ENCODE assay signal across 8 cellular contexts in the genomic region with DNA sequence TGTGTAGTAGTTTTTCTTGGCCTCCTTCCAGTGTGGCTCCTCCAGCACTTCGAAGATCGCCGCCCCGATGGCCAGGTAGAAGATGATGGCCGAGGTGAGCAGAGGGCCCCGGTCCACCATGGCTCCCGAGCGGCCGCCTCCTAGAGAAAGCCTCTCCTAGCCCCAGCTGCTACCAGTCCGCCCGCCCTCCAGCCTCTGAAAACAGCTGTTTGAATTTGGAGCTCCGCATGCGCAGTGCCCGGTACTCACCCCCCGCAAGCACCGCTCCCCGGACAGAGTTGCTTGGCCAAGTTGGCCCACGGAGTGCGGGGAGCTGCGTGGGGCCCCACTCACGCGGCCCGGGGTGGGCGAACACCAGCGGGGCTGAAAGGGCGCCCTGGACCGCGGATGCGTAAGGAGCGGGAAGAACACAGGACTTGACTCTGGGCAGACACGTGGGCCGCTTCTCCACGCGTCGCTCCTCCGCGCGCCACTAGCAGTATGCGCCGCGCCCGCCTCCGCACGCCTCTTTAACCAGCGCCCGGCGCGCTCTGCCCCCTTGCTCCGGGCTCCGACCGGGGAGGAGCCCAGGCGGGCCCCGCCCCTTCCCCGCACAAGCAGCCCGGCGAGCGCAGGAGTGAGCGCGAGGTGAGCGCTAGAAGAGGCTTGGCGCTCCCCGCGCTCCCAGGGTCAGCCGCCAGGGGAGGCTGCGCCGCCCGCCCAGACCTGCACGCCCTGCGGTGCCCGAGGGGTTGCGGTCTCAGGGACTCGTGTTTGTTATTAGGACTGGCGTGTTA. TPM values are rescaled to one million over a fixed set of nuclear protein-coding genes. Genes with fewer than 3 reads are reported as not detected.
A peak's percentile ranks its signal among the peaks of the same experiment; 100 is the strongest.
DNase-seq lines count a peak whose midpoint lies in the region; ATAC-seq and TF ChIP-seq lines count a peak whose summit lies in the region.

A gene with protein sequence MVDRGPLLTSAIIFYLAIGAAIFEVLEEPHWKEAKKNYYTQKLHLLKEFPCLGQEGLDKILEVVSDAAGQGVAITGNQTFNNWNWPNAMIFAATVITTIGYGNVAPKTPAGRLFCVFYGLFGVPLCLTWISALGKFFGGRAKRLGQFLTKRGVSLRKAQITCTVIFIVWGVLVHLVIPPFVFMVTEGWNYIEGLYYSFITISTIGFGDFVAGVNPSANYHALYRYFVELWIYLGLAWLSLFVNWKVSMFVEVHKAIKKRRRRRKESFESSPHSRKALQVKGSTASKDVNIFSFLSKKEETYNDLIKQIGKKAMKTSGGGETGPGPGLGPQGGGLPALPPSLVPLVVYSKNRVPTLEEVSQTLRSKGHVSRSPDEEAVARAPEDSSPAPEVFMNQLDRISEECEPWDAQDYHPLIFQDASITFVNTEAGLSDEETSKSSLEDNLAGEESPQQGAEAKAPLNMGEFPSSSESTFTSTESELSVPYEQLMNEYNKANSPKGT (minus strand): TSS at position 484 of the 776 bp plus-strand sequence. CDS start 364 bp downstream, at position 120.

- peak within 1 kb of the TSS; percentile 19 to 70 for H3K27ac ChIP-seq in left lung

- in situ Hi-C loops in HAP-1 (cut with MboI; ENCODE audit: low sequenced_read_pairs), result no loop called here

- POLR2A ChIA-PET in activated B cell treated with CpG ODN at 0.5 μM for 24 hours (lab: Charles Lee), result no interaction called here

- H3K36me3 Mint-ChIP-seq in activated B cell treated with CpG ODN at 0.5 μM for 24 hours (ENCODE audit: low read depth), result no peaks in the 10 kb centered on the region

- H3K4me1 ChIP-seq in HAP-1 (peaks cover 7% of the 10 kb centered on the region; the same call in 1 of the 2 replicates), left lung (peaks cover 18 to 53% of the 10 kb centered on the region in 2 donors)

- no peaks in the 10 kb centered on the region for H3K36me3 ChIP-seq in HAP-1 (replicated peaks)
- H3K36me3 ChIP-seq in left lung, result no peaks in the 10 kb centered on the region

- no peak within 1 kb of the TSS for H3K27ac Mint-ChIP-seq in activated B cell treated with CpG ODN at 0.5 μM for 24 hours

- H3K27me3 ChIP-seq in HAP-1 (ENCODE audit: low read depth) (no peaks in the 10 kb centered on the region), left lung (peaks cover 0 to 26% of the 10 kb centered on the region in 2 donors)

- H3K4me3 ChIP-seq in HAP-1 (peak within 1 kb of the TSS; percentile 58), left lung (peak within 1 kb of the TSS; percentile 51 to 63)

- DNase-seq in DMS79 (lab: John Stamatoyannopoulos, UW), result peak; percentile 62
- DNase-seq in HAP-1 (ENCODE audit: low spot score in 2 of 2), result peak; percentile 72 to 91
- DNase-seq in NCI-H146 (lab: John Stamatoyannopoulos, UW), result peak; percentile 94
- peak; percentile 34 for DNase-seq in activated B cell treated with CpG ODN at 0.5 μM for 24 hours
- DNase-seq in central memory CD4-positive, alpha-beta T cell, result peak; percentile 39
- peak; percentile 87 to 99 for DNase-seq in left lung
- DNase-seq in stimulated activated CD4-positive, alpha-beta T cell treated with anti-CD3 and anti-CD28 coated beads, Interleukin-2, amount 100 ng/mL, for 48 hours, result peak; percentile 76 to 85
- no peak for DNase-seq in cerebellar cortex (ENCODE audit: low spot score)

- intact Hi-C loops in activated B cell treated with CpG ODN at 0.5 μM for 24 hours (cut with micrococcal nuclease), result no loop called here
- intact Hi-C loops in left lung (cut with DNase I), result no loop called here

- H3K4me3 Mint-ChIP-seq in activated B cell treated with CpG ODN at 0.5 μM for 24 hours, result peak within 1 kb of the TSS; percentile 35

- CTCF ChIA-PET in activated B cell treated with CpG ODN at 0.5 μM for 24 hours (lab: Charles Lee), result no interaction called here

- peaks cover 48% of the 10 kb centered on the region for H3K27me3 Mint-ChIP-seq in activated B cell treated with CpG ODN at 0.5 μM for 24 hours

- H3K9me3 Mint-ChIP-seq in activated B cell treated with CpG ODN at 0.5 μM for 24 hours, result no peaks in the 10 kb centered on the region

- ATAC-seq in activated B cell treated with CpG ODN at 0.5 μM for 24 hours (ENCODE audit: low read depth) (peak; percentile 92), left lung (peak; percentile 93)

- TF ChIP-seq CTCF in activated B cell treated with CpG ODN at 0.5 μM for 24 hours (IDR thresholded peaks at IDR 0.05) (no peak), left lung (IDR thresholded peaks at IDR 0.05) (peak; percentile 55 to 80)

- peaks cover 11% of the 10 kb centered on the region for H3K4me1 Mint-ChIP-seq in activated B cell treated with CpG ODN at 0.5 μM for 24 hours

- no peaks in the 10 kb centered on the region for H3K9me3 ChIP-seq in HAP-1
- no peaks in the 10 kb centered on the region for H3K9me3 ChIP-seq in left lung

RNA-seq across cellular contexts. Expression of the gene that starts here (rescaled TPM):
- total RNA-seq in activated B cell treated with CpG ODN at 0.5 μM for 24 hours (not detected in 2 replicates), left lung (10 to 100 TPM; 12.6 to 14.5 TPM)

Comparison
In these comparisons a context has a peak if more than half of its experiments do, and no peak if none do; other contexts are left out.
1. RNA of the gene that starts here (total RNA-seq): 12.6 to 14.5 TPM in left lung; not detected in activated B cell treated with CpG ODN at 0.5 μM for 24 hours; every median in the first group is over 10 times any median in the second.
2. Peak in DNase-seq and ATAC-seq in activated B cell treated with CpG ODN at 0.5 μM for 24 hours; RNA of the gene not detected or under 1 TPM.